24 cellular contexts compared by ENCODE assay signal in the genomic region with DNA sequence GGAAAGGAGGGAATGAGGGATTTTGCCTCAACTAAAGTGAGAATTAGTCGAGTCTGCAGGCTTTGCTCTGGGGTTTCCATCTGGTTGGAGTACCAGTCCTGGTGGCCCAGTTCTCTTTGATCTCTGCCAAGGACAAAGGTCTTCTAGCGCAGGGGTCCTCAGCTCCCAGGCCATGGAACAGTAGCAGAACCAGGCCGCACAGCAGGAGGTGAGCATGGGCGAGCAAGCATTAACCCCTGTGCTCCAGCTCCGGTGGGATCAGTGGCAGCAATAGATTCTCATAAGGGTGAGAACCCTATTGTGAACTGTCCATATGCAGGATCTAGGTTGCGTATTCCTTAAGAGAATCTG. TPM values are rescaled to one million over a fixed set of nuclear protein-coding genes. Genes with fewer than 3 reads are reported as not detected.
DNase-seq lines count a peak whose midpoint lies in the region; ATAC-seq, FAIRE-seq and TF ChIP-seq lines count a peak whose summit lies in the region.
"Had no signal": no experiment of that assay in that cellular context is flagged by ENCODE, and none has a peak within 500 bp of the region (broad histone marks: within the 10 kb centered on the region; RNA-seq: fewer than 3 reads in every experiment).

No MANE protein-coding gene starts in this region.

- FAIRE-seq in K562 (lab: Jason Lieb, UNC) = no peak
- FAIRE-seq: GM12892, HTR-8/SVneo had no signal

- no peaks in the 10 kb centered on the region for H3K9me1 ChIP-seq in K562 (ENCODE audit: control insufficient read depth, insufficient read depth, low read length)

- peaks cover 31% of the 10 kb centered on the region for H3K36me3 Mint-ChIP-seq in activated CD4-positive, alpha-beta memory T cell treated with anti-CD3 and anti-CD28 coated beads for 36 hours
- peaks cover 30% of the 10 kb centered on the region for H3K36me3 Mint-ChIP-seq in activated CD4-positive, alpha-beta memory T cell treated with anti-CD3 and anti-CD28 coated beads, Interleukin-2, amount 10 ng/mL, durations not matched to agents 7 days and 5 days (ENCODE audit: low read depth)
- H3K36me3 Mint-ChIP-seq in Calu3 (ENCODE audit: insufficient read depth, unreplicated experiment) = peaks cover 41% of the 10 kb centered on the region
- H3K36me3 Mint-ChIP-seq: IgD-negative memory B cell had no signal

- WGBS in K562 (ENCODE audit: insufficient coverage, low coverage, missing lambda C conversion rate) = 65% methylated on average over 6 of the region's 6 CpGs
- WGBS in hepatocyte (ENCODE audit: low lambda C conversion rate, missing lambda C conversion rate) = 90% methylated on average over 6 of the region's 6 CpGs

- 0 out of 2 replicates have a peak, but pooled peaks cover 8% of the 10 kb centered on the region for H4K20me1 ChIP-seq in K562 (replicated peaks; ENCODE audit: control insufficient read depth, insufficient read depth, low read length)
- no peaks in the 10 kb centered on the region for H4K20me1 ChIP-seq in hepatocyte (ENCODE audit: insufficient read depth, poor library complexity, severe bottlenecking)

- no peaks in the 10 kb centered on the region for H3K9me3 Mint-ChIP-seq in activated CD4-positive, alpha-beta memory T cell treated with anti-CD3 and anti-CD28 coated beads for 36 hours
- H3K9me3 Mint-ChIP-seq in activated CD4-positive, alpha-beta memory T cell treated with anti-CD3 and anti-CD28 coated beads, Interleukin-2, amount 10 ng/mL, durations not matched to agents 7 days and 5 days = no peaks in the 10 kb centered on the region
- no peaks in the 10 kb centered on the region for H3K9me3 Mint-ChIP-seq in Calu3 (ENCODE audit: low read depth, unreplicated experiment)
- H3K9me3 Mint-ChIP-seq: CD4-positive, alpha-beta T cell; IgD-negative memory B cell had no signal

- H3K36me3 ChIP-seq in HEK293 (ENCODE audit: control insufficient read depth in 2 of 2, insufficient read depth in 1 of 2, low read length in 2 of 2) (peaks cover 0 to 20% of the 10 kb centered on the region in 2 experiments; a peak in 2 of 3 replicates), K562 (ENCODE audit: control insufficient read depth, insufficient read depth, low read length) (peaks cover 23% of the 10 kb centered on the region; the same call in 2 of the 3 replicates), hepatocyte (replicated peaks; ENCODE audit: insufficient read depth, low read depth) (no peaks in the 10 kb centered on the region)

- peaks cover 4% of the 10 kb centered on the region for H3K4me1 Mint-ChIP-seq in activated CD4-positive, alpha-beta memory T cell treated with anti-CD3 and anti-CD28 coated beads for 36 hours (ENCODE audit: low read depth)
- peaks cover 8% of the 10 kb centered on the region for H3K4me1 Mint-ChIP-seq in activated CD4-positive, alpha-beta memory T cell treated with anti-CD3 and anti-CD28 coated beads, Interleukin-2, amount 10 ng/mL, durations not matched to agents 7 days and 5 days
- peaks cover 14% of the 10 kb centered on the region for H3K4me1 Mint-ChIP-seq in Calu3 (ENCODE audit: low read depth, unreplicated experiment)

- POLR2A ChIA-PET in activated CD4-positive, alpha-beta memory T cell treated with anti-CD3 and anti-CD28 coated beads for 36 hours (lab: Charles Lee) = interaction anchor here (1.3 kb wide), 1 partner anchor 16 kb away, joined by 5 read pairs; no protein-coding TSS in a partner anchor
- POLR2A ChIA-PET in activated CD4-positive, alpha-beta memory T cell treated with anti-CD3 and anti-CD28 coated beads, Interleukin-2, amount 10 ng/mL, durations not matched to agents 7 days and 5 days (lab: Charles Lee) = no interaction called here
- POLR2A ChIA-PET in HEK293 (lab: Yijun Ruan, JAX) = interaction anchor here (0.6 kb wide), 1 partner anchor 379 kb away, joined by 4 read pairs; no protein-coding TSS in a partner anchor
- POLR2A ChIA-PET in K562 (lab: Yijun Ruan, JAX) = interaction anchor here (0.6 to 2.3 kb wide), 5 partner anchors 11 to 96 kb away, joined by 3 to 11 read pairs (median 4); no protein-coding TSS in a partner anchor

- H2AFZ ChIP-seq in K562 (ENCODE audit: low read depth, low read length) (no peak overlapping the region), hepatocyte (no peak overlapping the region)

- TF ChIP-seq POLR2A in K562 (conservative IDR thresholded peaks at IDR 0.05) = no peak

- BruUV-seq in Calu3 (replicated peaks; lab: Mats Ljungman, UMichigan) (no TSS peak), K562 (replicated peaks; lab: Mats Ljungman, UMichigan) (no TSS peak)

- no peak overlapping the region for H3K4me2 ChIP-seq in K562 (ENCODE audit: insufficient read depth, low read length)
- H3K4me2 ChIP-seq in hepatocyte = no peak overlapping the region
- H3K4me2 ChIP-seq: SK-N-SH had no signal

- H3K9ac ChIP-seq in K562 (ENCODE audit: insufficient read depth in 1 of 2, low read depth in 2 of 2, low read length in 2 of 2) = no peak overlapping the region; a peak in 1 of 4 replicates
- H3K9ac ChIP-seq: SK-N-SH had no signal

- H3K9me2 ChIP-seq in hepatocyte (replicated peaks; ENCODE audit: insufficient read depth) = no peaks in the 10 kb centered on the region
- H3K9me2 ChIP-seq: SK-N-SH had no signal

- DNase-seq in activated CD4-positive, alpha-beta memory T cell treated with anti-CD3 and anti-CD28 coated beads for 36 hours = no peak
- DNase-seq in activated CD4-positive, alpha-beta memory T cell treated with anti-CD3 and anti-CD28 coated beads, Interleukin-2, amount 10 ng/mL, durations not matched to agents 7 days and 5 days = no peak
- DNase-seq in Calu3 (no peak), K562 (ENCODE audit: extremely low read depth in 1 of 4, low spot score in 3 of 4) (no peak), hepatocyte (ENCODE audit: low spot score) (no peak), NCI-H2196 treated with DMSO at 0.1 percent for 48 hours (lab: John Stamatoyannopoulos, UW; ENCODE audit: unreplicated experiment) (no peak), NCI-H1105 treated with DMSO at 0.1 percent for 48 hours (lab: John Stamatoyannopoulos, UW) (no peak)
- DNase-seq: BE2C; Caco-2; CD4-positive, alpha-beta T cell; EL; H7; MM.1S; NCI-H1105; NCI-H1694; NCI-H2081 treated with DMSO at 0.1 percent for 48 hours; NCI-H510A; NCI-H774; SHP77 treated with DMSO at 0.1 percent for 48 hours; SK-N-SH had no signal

- H3K27ac ChIP-seq in HEK293 (ENCODE audit: extremely low read depth, low read depth, low read length) (0 out of 2 replicates have a peak overlapping the region, but pooled peaks have one; percentile 30), K562 (ENCODE audit: extremely low read depth, low read depth, low read length) (no peak overlapping the region), hepatocyte (no peak overlapping the region)

- CTCF ChIA-PET in activated CD4-positive, alpha-beta memory T cell treated with anti-CD3 and anti-CD28 coated beads for 36 hours (lab: Charles Lee) = no interaction called here
- CTCF ChIA-PET in activated CD4-positive, alpha-beta memory T cell treated with anti-CD3 and anti-CD28 coated beads, Interleukin-2, amount 10 ng/mL, durations not matched to agents 7 days and 5 days (lab: Charles Lee) = no interaction called here
- CTCF ChIA-PET in Calu3 (lab: Charles Lee) = no interaction called here
- CTCF ChIA-PET in HEK293 (lab: Yijun Ruan, JAX) = no interaction called here
- CTCF ChIA-PET in K562 (lab: Yijun Ruan, JAX; ENCODE audit: low intra/inter-chr PET ratio) = no interaction called here

- no peaks in the 10 kb centered on the region for H3K79me2 ChIP-seq in K562 (ENCODE audit: control insufficient read depth, insufficient read depth, low read length)
- H3K79me2 ChIP-seq in hepatocyte = no peaks in the 10 kb centered on the region

- TF ChIP-seq CTCF in Calu3 (IDR thresholded peaks at IDR 0.05; ENCODE audit: unreplicated experiment) (no peak), HEK293 (tag by site-specific recombination; IDR thresholded peaks at IDR 0.05) (no peak), K562 (IDR thresholded peaks at IDR 0.05 in 2 of 3, conservative IDR thresholded peaks at IDR 0.05 in 1 of 3; ENCODE audit: insufficient read depth in 2 of 3, low read depth in 1 of 3, low read length in 3 of 3) (no peak), hepatocyte (IDR thresholded peaks at IDR 0.05; ENCODE audit: poor library complexity) (no peak)

- H3K9me3 ChIP-seq in HEK293 (ENCODE audit: control insufficient read depth, insufficient read depth, low read depth, low read length) (no peaks in the 10 kb centered on the region), K562 (replicated peaks; ENCODE audit: control insufficient read depth, insufficient read depth, low read depth, low read length) (no peaks in the 10 kb centered on the region), hepatocyte (ENCODE audit: low read depth) (no peaks in the 10 kb centered on the region)
- H3K9me3 ChIP-seq: BE2C, Caco-2, SK-N-SH had no signal

- TF ChIP-seq RAD21 in K562 (CRISPR knock-in tag; conservative IDR thresholded peaks at IDR 0.05 in 1 of 2, IDR thresholded peaks at IDR 0.05 in 1 of 2) = no peak

- in situ Hi-C loops in K562 (cut with MboI) = no loop called here

- no peaks in the 10 kb centered on the region for H3K27me3 Mint-ChIP-seq in activated CD4-positive, alpha-beta memory T cell treated with anti-CD3 and anti-CD28 coated beads for 36 hours
- no peaks in the 10 kb centered on the region for H3K27me3 Mint-ChIP-seq in activated CD4-positive, alpha-beta memory T cell treated with anti-CD3 and anti-CD28 coated beads, Interleukin-2, amount 10 ng/mL, durations not matched to agents 7 days and 5 days
- H3K27me3 Mint-ChIP-seq in Calu3 (ENCODE audit: unreplicated experiment) = no peaks in the 10 kb centered on the region
- H3K27me3 Mint-ChIP-seq: CD4-positive, alpha-beta T cell; IgD-negative memory B cell had no signal

- H3K27ac Mint-ChIP-seq in activated CD4-positive, alpha-beta memory T cell treated with anti-CD3 and anti-CD28 coated beads for 36 hours = peak overlapping the region; percentile 19
- H3K27ac Mint-ChIP-seq in activated CD4-positive, alpha-beta memory T cell treated with anti-CD3 and anti-CD28 coated beads, Interleukin-2, amount 10 ng/mL, durations not matched to agents 7 days and 5 days = no peak overlapping the region
- H3K27ac Mint-ChIP-seq in Calu3 (ENCODE audit: unreplicated experiment) = peak overlapping the region; percentile 67
- H3K27ac Mint-ChIP-seq: CD4-positive, alpha-beta T cell; IgD-negative memory B cell had no signal

- peak; percentile 12 for ATAC-seq in K562

- H3K4me3 ChIP-seq in HEK293 (ENCODE audit: low read depth, low read length) = no peak overlapping the region
- H3K4me3 ChIP-seq in K562 = no peak overlapping the region
- no peak overlapping the region for H3K4me3 ChIP-seq in hepatocyte

- no peak for TF ChIP-seq EP300 in K562 (IDR thresholded peaks at IDR 0.05; ENCODE audit: low read length)

- H3K27me3 ChIP-seq in K562 (ENCODE audit: control insufficient read depth in 2 of 2, insufficient read depth in 2 of 2, low read length in 2 of 2) (no peaks in the 10 kb centered on the region), hepatocyte (no peaks in the 10 kb centered on the region)
- H3K27me3 ChIP-seq: BE2C had no signal

- no peak overlapping the region for H3K4me3 Mint-ChIP-seq in activated CD4-positive, alpha-beta memory T cell treated with anti-CD3 and anti-CD28 coated beads for 36 hours
- H3K4me3 Mint-ChIP-seq in activated CD4-positive, alpha-beta memory T cell treated with anti-CD3 and anti-CD28 coated beads, Interleukin-2, amount 10 ng/mL, durations not matched to agents 7 days and 5 days = no peak overlapping the region
- H3K4me3 Mint-ChIP-seq in Calu3 (ENCODE audit: low read depth, unreplicated experiment) = no peak overlapping the region
- H3K4me3 Mint-ChIP-seq: CD4-positive, alpha-beta T cell; IgD-negative memory B cell had no signal

- intact Hi-C loops in activated CD4-positive, alpha-beta memory T cell treated with anti-CD3 and anti-CD28 coated beads for 36 hours (cut with micrococcal nuclease) = no loop called here
- intact Hi-C loops in Calu3 (cut with micrococcal nuclease; ENCODE audit: unreplicated experiment) (no loop called here), K562 (cut with micrococcal nuclease) (no loop called here)

- H3K4me1 ChIP-seq in HEK293 (ENCODE audit: control insufficient read depth, insufficient read depth, low read length) = no peaks in the 10 kb centered on the region
- H3K4me1 ChIP-seq in K562 (replicated peaks in 1 of 2; ENCODE audit: control insufficient read depth in 2 of 2, insufficient read depth in 2 of 2, low read length in 2 of 2) = peaks cover 6 to 14% of the 10 kb centered on the region in 2 experiments
- no peaks in the 10 kb centered on the region for H3K4me1 ChIP-seq in hepatocyte (ENCODE audit: insufficient read depth)
- H3K4me1 ChIP-seq: BE2C, Caco-2 had no signal

RNA-seq across cellular contexts. Expression of gene MTHFD2, which starts 23.9 kb away (rescaled TPM):
- 100 to 1,000 TPM; 518 to 525 TPM for total RNA-seq in activated CD4-positive, alpha-beta memory T cell treated with anti-CD3 and anti-CD28 coated beads for 36 hours
- total RNA-seq in activated CD4-positive, alpha-beta memory T cell treated with anti-CD3 and anti-CD28 coated beads, Interleukin-2, amount 10 ng/mL, durations not matched to agents 7 days and 5 days = 100 to 1,000 TPM; 264 to 277 TPM
- total RNA-seq in Calu3 (2022) (177 and 205 TPM in 2 replicates), K562 (2014; rRNA removed) (145 and 160 TPM in 2 replicates), K562 (2014; rRNA removed; fragmentation: Illumina TruSeq; extraction: Trizol) (234 and 297 TPM in 2 replicates), K562 (2015; rRNA removed; fragmentation: Illumina TruSeq; extraction: Trizol) (110 and 113 TPM in 2 replicates), K562 (2021) (238 and 255 TPM in 2 replicates), hepatocyte (126 and 142 TPM in 2 replicates)
- total RNA-seq in K562 (2011; cell fraction: chromatin; rRNA removed; ENCODE audit: low replicate concordance) = 103 and 165 TPM in 2 replicates
- total RNA-seq in K562 (2011; cell fraction: nucleolus; rRNA removed) = 57.2 and 63.5 TPM in 2 replicates
- 91.3 and 130 TPM in 2 replicates for total RNA-seq in K562 (2011; cell fraction: nucleoplasm; rRNA removed)
- polyA plus RNA-seq in K562 (2011; rRNA removed) (219 and 308 TPM in 2 replicates), K562 (2014; fragmentation: Illumina TruSeq; extraction: Trizol) (175 and 209 TPM in 2 replicates), K562 (2014; fragmentation: Nextera tagmentation; extraction: Ambion mirVana) (100 to 1,000 TPM; 476 to 520 TPM), K562 (2014; rRNA removed) (218 and 221 TPM in 2 replicates), hepatocyte (40.1 TPM in 2 replicates)
- polyA plus RNA-seq in K562 (2011; cell fraction: cytosol; rRNA removed) = 104 and 118 TPM in 2 replicates
- polyA plus RNA-seq in K562 (2011; cell fraction: nucleus; rRNA removed) = 61.1 and 65.9 TPM in 2 replicates
- 129 and 393 TPM in 2 replicates for polyA plus RNA-seq in K562 (2012)
- 245 and 259 TPM in 2 replicates for polyA minus RNA-seq in K562 (2011; rRNA and poly(A)+ RNA removed)
- 78.1 and 90.0 TPM in 2 replicates for polyA minus RNA-seq in K562 (2011; cell fraction: cytosol; rRNA and poly(A)+ RNA removed)
- 27.5 and 32.1 TPM in 2 replicates for polyA minus RNA-seq in K562 (2011; cell fraction: nucleus; rRNA and poly(A)+ RNA removed)

RNA-seq across cellular contexts. Expression of gene MOB1A, which starts 43.6 kb away (rescaled TPM):
- total RNA-seq in activated CD4-positive, alpha-beta memory T cell treated with anti-CD3 and anti-CD28 coated beads for 36 hours = 100 to 1,000 TPM; 159 to 170 TPM
- 100 to 1,000 TPM; 188 to 193 TPM for total RNA-seq in activated CD4-positive, alpha-beta memory T cell treated with anti-CD3 and anti-CD28 coated beads, Interleukin-2, amount 10 ng/mL, durations not matched to agents 7 days and 5 days
- total RNA-seq in Calu3 (2022) (116 and 119 TPM in 2 replicates), K562 (2014; rRNA removed) (53.5 and 60.5 TPM in 2 replicates), K562 (2014; rRNA removed; fragmentation: Illumina TruSeq; extraction: Trizol) (93.3 and 96.5 TPM in 2 replicates), K562 (2015; rRNA removed; fragmentation: Illumina TruSeq; extraction: Trizol) (84.6 and 97.7 TPM in 2 replicates), K562 (2021) (99.2 and 100 TPM in 2 replicates), hepatocyte (100 and 118 TPM in 2 replicates)
- 29.1 and 59.2 TPM in 2 replicates for total RNA-seq in K562 (2011; cell fraction: chromatin; rRNA removed; ENCODE audit: low replicate concordance)
- total RNA-seq in K562 (2011; cell fraction: nucleolus; rRNA removed) = 17.2 and 18.4 TPM in 2 replicates
- 56.6 and 101 TPM in 2 replicates for total RNA-seq in K562 (2011; cell fraction: nucleoplasm; rRNA removed)
- polyA plus RNA-seq in K562 (2011; rRNA removed) (50.4 and 93.1 TPM in 2 replicates), K562 (2014; fragmentation: Illumina TruSeq; extraction: Trizol) (52.6 and 60.2 TPM in 2 replicates), K562 (2014; fragmentation: Nextera tagmentation; extraction: Ambion mirVana) (10 to 100 TPM; 24.8 to 27.0 TPM), K562 (2014; rRNA removed) (46.7 and 57.3 TPM in 2 replicates), hepatocyte (43.3 and 47.2 TPM in 2 replicates)
- polyA plus RNA-seq in K562 (2011; cell fraction: cytosol; rRNA removed) = 17.5 and 28.8 TPM in 2 replicates
- polyA plus RNA-seq in K562 (2011; cell fraction: nucleus; rRNA removed) = 14.6 and 15.4 TPM in 2 replicates
- 39.7 and 47.2 TPM in 2 replicates for polyA plus RNA-seq in K562 (2012)
- 85.7 and 103 TPM in 2 replicates for polyA minus RNA-seq in K562 (2011; rRNA and poly(A)+ RNA removed)
- polyA minus RNA-seq in K562 (2011; cell fraction: cytosol; rRNA and poly(A)+ RNA removed) = 15.6 and 30.0 TPM in 2 replicates
- 10.2 and 12.0 TPM in 2 replicates for polyA minus RNA-seq in K562 (2011; cell fraction: nucleus; rRNA and poly(A)+ RNA removed)
